In genomic region chr1:121184290-121185127, GRCh38 we compare ENCODE assay signal across 8 cellular contexts. TPM values are rescaled to one million over a fixed set of nuclear protein-coding genes. Genes with fewer than 3 reads are reported as not detected.
DNase-seq lines count a peak whose midpoint lies in the region; ATAC-seq and TF ChIP-seq lines count a peak whose summit lies in the region.
"Not testable (repeated sequence)": the region's sequence is repeated elsewhere in the genome, so short reads cannot be mapped to it uniquely, and the experiment has no call there.

FAM72B (minus strand) TSS chr1:121184340; CDS start chr1:121183489, 851 bp downstream.
SRGAP2C (plus strand) TSS chr1:121184975; CDS start chr1:121187447, 2,472 bp downstream.

- H3K4me3 ChIP-seq in left lung, result peak within 1 kb of the TSS in 1 of 2 donors; percentile 37

- H3K9me3 ChIP-seq in left lung, result not testable (repeated sequence)

- H3K27me3 ChIP-seq in left lung, result not testable (repeated sequence)

- peak; percentile 82 for ATAC-seq in GM19452 (IDR thresholded peaks at IDR 0.05; ENCODE audit: unreplicated experiment)
- ATAC-seq in HG03558 (IDR thresholded peaks at IDR 0.05; ENCODE audit: extremely low read depth, unreplicated experiment), result peak; percentile 84
- peak; percentile 86 for ATAC-seq in left lung

- DNase-seq in C1 segment of cervical spinal cord (lab: John Stamatoyannopoulos, UW) (peak; percentile 45 to 100 (median 96)), NCI-H748 treated with DMSO at 0.1 percent for 48 hours (lab: John Stamatoyannopoulos, UW) (peak; percentile 98), dedifferentiated amniotic fluid mesenchymal stem cell (ENCODE audit: extremely low spot score) (peak; percentile 100), left lung (peak; percentile 92 to 94)
- peak; percentile 81 for DNase-seq in activated CD4-positive, alpha-beta T cell treated with anti-CD3 and anti-CD28 coated beads, Interleukin-2, amount 50 U/mL, for 1 hour
- peak; percentile 79 for DNase-seq in stimulated activated CD4-positive, alpha-beta T cell treated with anti-CD3 and anti-CD28 coated beads, Interleukin-4, amount 100 ng/mL, for 1 hour

- H3K36me3 ChIP-seq in left lung, result not testable (repeated sequence)

- peak within 1 kb of the TSS in 1 of 2 donors; percentile 63 for H3K27ac ChIP-seq in left lung

- H3K4me1 ChIP-seq in left lung, result not testable (repeated sequence)

- not testable (repeated sequence) for TF ChIP-seq CTCF in left lung (IDR thresholded peaks at IDR 0.05)

- intact Hi-C loops in left lung (cut with DNase I), result not testable (repeated sequence)

RNA-seq across cellular contexts. Expression of gene FAM72B, which starts in this region (rescaled TPM):
- 1 to 10 TPM; 1.1 to 1.4 TPM for total RNA-seq in left lung

RNA-seq across cellular contexts. Expression of gene SRGAP2C, which starts in this region (rescaled TPM):
- 10 to 100 TPM; 23.4 to 28.1 TPM for total RNA-seq in left lung
